20 cellular contexts compared by ENCODE assay signal in genomic region chr11:83206221-83206620, GRCh38. TPM values are rescaled to one million over a fixed set of nuclear protein-coding genes. Genes with fewer than 3 reads are reported as not detected.
A peak's percentile ranks its signal among the peaks of the same experiment; 100 is the strongest.
DNase-seq lines count a peak whose midpoint lies in the region; ATAC-seq and TF ChIP-seq lines count a peak whose summit lies in the region.
"Had no signal": no experiment of that assay in that cellular context is flagged by ENCODE, and none has a peak within 500 bp of the region (broad histone marks: within the 10 kb centered on the region; RNA-seq: fewer than 3 reads in every experiment).

No MANE protein-coding gene starts in this region.

- H3K4me3 ChIP-seq in mesendoderm (ENCODE audit: low read length): no peak overlapping the region
- H3K4me3 ChIP-seq in upper lobe of right lung: no peak overlapping the region
- H3K4me3 ChIP-seq: BLaER1, GM12878 had no signal

- H3K4me2 ChIP-seq in mesendoderm (ENCODE audit: low read length): no peak overlapping the region
- H3K4me2 ChIP-seq: BLaER1 had no signal

- no peak overlapping the region for H4K5ac ChIP-seq in mesendoderm (ENCODE audit: low read length)

- no peak for ATAC-seq in stimulated activated naive CD8-positive, alpha-beta T cell treated with anti-CD3 and anti-CD28 coated beads, Interleukin-15, Interleukin-2, amounts not matched to agents 100 U/mL and 50 U/mL, for 24 hours
- ATAC-seq in stimulated activated effector memory CD8-positive, alpha-beta T cell treated with anti-CD3 and anti-CD28 coated beads, Interleukin-12 subunit alpha, Interleukin-12 subunit beta, amount 100 ng/mL, for 72 hours: no peak
- no peak for ATAC-seq in upper lobe of right lung
- ATAC-seq: GM12878 had no signal

- H3K9me3 Mint-ChIP-seq in stimulated activated effector memory CD8-positive, alpha-beta T cell treated with anti-CD3 and anti-CD28 coated beads, Interleukin-12 subunit alpha, Interleukin-12 subunit beta, amount 100 ng/mL, for 72 hours: no peaks in the 10 kb centered on the region
- H3K9me3 Mint-ChIP-seq: CD4-positive, alpha-beta memory T cell; CD4-positive, CD25-positive, alpha-beta regulatory T cell; CD8-positive, alpha-beta memory T cell had no signal

- H2AK5ac ChIP-seq in mesendoderm (ENCODE audit: low read length): no peak overlapping the region

- no CpG with 5 or more reads among the region's 1 CpG for WGBS in mesendoderm (ENCODE audit: extremely low coverage, insufficient coverage, low lambda C conversion rate)

- H3K9me3 ChIP-seq in upper lobe of right lung: no peaks in the 10 kb centered on the region
- H3K9me3 ChIP-seq: BE2C had no signal

- H3K36me3 Mint-ChIP-seq in stimulated activated effector memory CD8-positive, alpha-beta T cell treated with anti-CD3 and anti-CD28 coated beads, Interleukin-12 subunit alpha, Interleukin-12 subunit beta, amount 100 ng/mL, for 72 hours: no peaks in the 10 kb centered on the region

- H3K27ac Mint-ChIP-seq in stimulated activated effector memory CD8-positive, alpha-beta T cell treated with anti-CD3 and anti-CD28 coated beads, Interleukin-12 subunit alpha, Interleukin-12 subunit beta, amount 100 ng/mL, for 72 hours: no peak overlapping the region
- H3K27ac Mint-ChIP-seq: CD4-positive, CD25-positive, alpha-beta regulatory T cell had no signal

- H4K8ac ChIP-seq in mesendoderm (ENCODE audit: low read depth, low read length): no peak overlapping the region

- no peaks in the 10 kb centered on the region for H3K4me1 Mint-ChIP-seq in stimulated activated effector memory CD8-positive, alpha-beta T cell treated with anti-CD3 and anti-CD28 coated beads, Interleukin-12 subunit alpha, Interleukin-12 subunit beta, amount 100 ng/mL, for 72 hours
- H3K4me1 Mint-ChIP-seq: CD8-positive, alpha-beta memory T cell had no signal

- no peak overlapping the region for H3K23ac ChIP-seq in mesendoderm (ENCODE audit: low read length)

- H2BK15ac ChIP-seq in mesendoderm (replicated peaks; ENCODE audit: low read depth): no peak overlapping the region

- H2BK120ac ChIP-seq in mesendoderm (ENCODE audit: low read depth, low read length): no peak overlapping the region

- intact Hi-C loops in upper lobe of right lung (cut with DNase I): no loop called here

- no peaks in the 10 kb centered on the region for H3K79me1 ChIP-seq in mesendoderm (ENCODE audit: low read length)

- no peak overlapping the region for H3K9ac ChIP-seq in mesendoderm (ENCODE audit: low read length)
- H3K9ac ChIP-seq: BLaER1 had no signal

- H3K18ac ChIP-seq in mesendoderm (ENCODE audit: low read length): no peak overlapping the region

- no peak for TF ChIP-seq CTCF in upper lobe of right lung (IDR thresholded peaks at IDR 0.05)

- no peaks in the 10 kb centered on the region for H3K79me2 ChIP-seq in mesendoderm (ENCODE audit: control insufficient read depth, insufficient read depth, low read length)

- H3K4ac ChIP-seq in mesendoderm (ENCODE audit: low read depth, low read length): no peak overlapping the region

- H3K36me3 ChIP-seq in mesendoderm (ENCODE audit: control insufficient read depth, insufficient read depth, low read length) (no peaks in the 10 kb centered on the region), upper lobe of right lung (peaks cover 18% of the 10 kb centered on the region)
- H3K36me3 ChIP-seq: BE2C, BLaER1 had no signal

- H3K56ac ChIP-seq in mesendoderm (ENCODE audit: low read length): no peak overlapping the region

- no peaks in the 10 kb centered on the region for H3K27me3 ChIP-seq in mesendoderm (ENCODE audit: insufficient read depth, low read length, poor library complexity)
- H3K27me3 ChIP-seq in upper lobe of right lung: no peaks in the 10 kb centered on the region
- H3K27me3 ChIP-seq: BE2C, BLaER1 had no signal

- peak; percentile 72 for DNase-seq in NCI-H82 (lab: John Stamatoyannopoulos, UW)
- DNase-seq in amniotic epithelial cell (ENCODE audit: low read depth): peak; percentile 71
- DNase-seq in mesendoderm: peak; percentile 68
- no peak for DNase-seq in stimulated activated naive CD8-positive, alpha-beta T cell treated with anti-CD3 and anti-CD28 coated beads, Interleukin-15, Interleukin-2, amounts not matched to agents 100 U/mL and 50 U/mL, for 24 hours
- no peak for DNase-seq in stimulated activated effector memory CD8-positive, alpha-beta T cell treated with anti-CD3 and anti-CD28 coated beads, Interleukin-12 subunit alpha, Interleukin-12 subunit beta, amount 100 ng/mL, for 72 hours (ENCODE audit: low spot score in 2 of 2)
- no peak for DNase-seq in upper lobe of right lung
- DNase-seq: 8988T; ACHN; BE2C; C1 segment of cervical spinal cord; CD4-positive, alpha-beta memory T cell; CD4-positive, CD25-positive, alpha-beta regulatory T cell; CD8-positive, alpha-beta memory T cell; COR-L47; DND-41; EL; GDM1 had no signal

- H3K4me1 ChIP-seq in mesendoderm (ENCODE audit: control insufficient read depth, low read depth, low read length) (no peaks in the 10 kb centered on the region), upper lobe of right lung (no peaks in the 10 kb centered on the region)
- H3K4me1 ChIP-seq: BE2C, BLaER1 had no signal

- no peak overlapping the region for H3K27ac ChIP-seq in mesendoderm (ENCODE audit: low read depth, low read length)
- H3K27ac ChIP-seq in upper lobe of right lung: no peak overlapping the region
- H3K27ac ChIP-seq: BLaER1 had no signal

- no peak overlapping the region for H2BK5ac ChIP-seq in mesendoderm (ENCODE audit: low read length)

- H3K4me3 Mint-ChIP-seq in stimulated activated effector memory CD8-positive, alpha-beta T cell treated with anti-CD3 and anti-CD28 coated beads, Interleukin-12 subunit alpha, Interleukin-12 subunit beta, amount 100 ng/mL, for 72 hours: no peak overlapping the region
- H3K4me3 Mint-ChIP-seq: CD14-positive monocyte; CD4-positive, alpha-beta memory T cell; CD4-positive, CD25-positive, alpha-beta regulatory T cell; CD8-positive, alpha-beta memory T cell had no signal

RNA-seq across cellular contexts. Expression of gene ANKRD42, which starts 12.7 kb away (rescaled TPM):
- 4.5 TPM for polyA plus RNA-seq in mesendoderm (2013, experiment 1 of 2)
- polyA plus RNA-seq in mesendoderm (2013, experiment 2 of 2): 4.4 TPM
- total RNA-seq in upper lobe of right lung: 13.0 TPM

RNA-seq across cellular contexts. Expression of gene PCF11, which starts 49.3 kb away (rescaled TPM):
- polyA plus RNA-seq in mesendoderm (2013, experiment 1 of 2): 32.5 TPM
- 32.6 TPM for polyA plus RNA-seq in mesendoderm (2013, experiment 2 of 2)
- total RNA-seq in upper lobe of right lung: 54.5 TPM

Comparison
In these comparisons a context has a peak if more than half of its experiments do, and no peak if none do; other contexts are left out.
1. DNase-seq: peak in NCI-H82 (single experiment), amniotic epithelial cell (single experiment) and mesendoderm (single experiment); none in stimulated activated naive CD8-positive, alpha-beta T cell treated with anti-CD3 and anti-CD28 coated beads, Interleukin-15, Interleukin-2, amounts not matched to agents 100 U/mL and 50 U/mL, for 24 hours (single experiment), stimulated activated effector memory CD8-positive, alpha-beta T cell treated with anti-CD3 and anti-CD28 coated beads, Interleukin-12 subunit alpha, Interleukin-12 subunit beta, amount 100 ng/mL, for 72 hours (0 of 2) and upper lobe of right lung (single experiment).